ENCODE assay signal across 8 cellular contexts in genomic region chr15:79311901-79312553, GRCh38. TPM values are rescaled to one million over a fixed set of nuclear protein-coding genes. Genes with fewer than 3 reads are reported as not detected.
DNase-seq lines count a peak whose midpoint lies in the region; ATAC-seq and TF ChIP-seq lines count a peak whose summit lies in the region.

No MANE protein-coding gene starts in this region.

- H3K9me3 Mint-ChIP-seq in glutamatergic neuron (ENCODE audit: unreplicated experiment) = no peaks in the 10 kb centered on the region
- no peaks in the 10 kb centered on the region for H3K9me3 Mint-ChIP-seq in stimulated activated effector memory CD8-positive, alpha-beta T cell treated with anti-CD3 and anti-CD28 coated beads, Interleukin-12 subunit alpha, Interleukin-12 subunit beta, amount 100 ng/mL, for 72 hours

- DNase-seq in NCI-H2171 treated with DMSO at 0.1 percent for 48 hours (lab: John Stamatoyannopoulos, UW) (peak; percentile 25), NCI-H2171 (lab: John Stamatoyannopoulos, UW) (no peak), T-helper 17 cell (no peak), glutamatergic neuron (no peak), NCI-H510A treated with DMSO at 0.1 percent for 48 hours (lab: John Stamatoyannopoulos, UW) (no peak)
- no peak for DNase-seq in stimulated activated effector memory CD8-positive, alpha-beta T cell treated with anti-CD3 and anti-CD28 coated beads, Interleukin-12 subunit alpha, Interleukin-12 subunit beta, amount 100 ng/mL, for 72 hours (ENCODE audit: low spot score in 2 of 2)

- H3K36me3 Mint-ChIP-seq in T-helper 17 cell (ENCODE audit: low read depth) (peaks cover 6% of the 10 kb centered on the region), glutamatergic neuron (ENCODE audit: unreplicated experiment) (peaks cover 11% of the 10 kb centered on the region)
- H3K36me3 Mint-ChIP-seq in stimulated activated effector memory CD8-positive, alpha-beta T cell treated with anti-CD3 and anti-CD28 coated beads, Interleukin-12 subunit alpha, Interleukin-12 subunit beta, amount 100 ng/mL, for 72 hours = peaks cover 41% of the 10 kb centered on the region

- H3K27ac Mint-ChIP-seq in T-helper 17 cell = peak overlapping the region; percentile 51
- H3K27ac Mint-ChIP-seq in glutamatergic neuron (ENCODE audit: unreplicated experiment) = no peak overlapping the region
- H3K27ac Mint-ChIP-seq in stimulated activated effector memory CD8-positive, alpha-beta T cell treated with anti-CD3 and anti-CD28 coated beads, Interleukin-12 subunit alpha, Interleukin-12 subunit beta, amount 100 ng/mL, for 72 hours = peak overlapping the region; percentile 85

- ATAC-seq in T-helper 17 cell (no peak), GM18868 (IDR thresholded peaks at IDR 0.05; ENCODE audit: unreplicated experiment) (no peak), GM19324 (IDR thresholded peaks at IDR 0.05; ENCODE audit: low FRiP score, unreplicated experiment) (no peak)
- ATAC-seq in stimulated activated effector memory CD8-positive, alpha-beta T cell treated with anti-CD3 and anti-CD28 coated beads, Interleukin-12 subunit alpha, Interleukin-12 subunit beta, amount 100 ng/mL, for 72 hours = no peak

- H3K27me3 Mint-ChIP-seq in T-helper 17 cell = peaks cover 19% of the 10 kb centered on the region
- H3K27me3 Mint-ChIP-seq in glutamatergic neuron (ENCODE audit: unreplicated experiment) = peaks cover 6% of the 10 kb centered on the region

- no peaks in the 10 kb centered on the region for H3K9me3 ChIP-seq in T-helper 17 cell (ENCODE audit: control insufficient read depth, low read length, poor library complexity, severe bottlenecking)

- H3K4me3 Mint-ChIP-seq in T-helper 17 cell = peak overlapping the region; percentile 91
- peak overlapping the region; percentile 90 for H3K4me3 Mint-ChIP-seq in glutamatergic neuron (ENCODE audit: unreplicated experiment)
- peak overlapping the region; percentile 80 for H3K4me3 Mint-ChIP-seq in stimulated activated effector memory CD8-positive, alpha-beta T cell treated with anti-CD3 and anti-CD28 coated beads, Interleukin-12 subunit alpha, Interleukin-12 subunit beta, amount 100 ng/mL, for 72 hours

- no peak for TF ChIP-seq CTCF in glutamatergic neuron (IDR thresholded peaks at IDR 0.05; ENCODE audit: partially characterized antibody, unreplicated experiment)

- peaks cover 30% of the 10 kb centered on the region for H3K4me1 Mint-ChIP-seq in T-helper 17 cell
- peaks cover 4% of the 10 kb centered on the region for H3K4me1 Mint-ChIP-seq in glutamatergic neuron (ENCODE audit: low read depth, unreplicated experiment)
- peaks cover 44% of the 10 kb centered on the region for H3K4me1 Mint-ChIP-seq in stimulated activated effector memory CD8-positive, alpha-beta T cell treated with anti-CD3 and anti-CD28 coated beads, Interleukin-12 subunit alpha, Interleukin-12 subunit beta, amount 100 ng/mL, for 72 hours

RNA-seq across cellular contexts. Expression of gene TMED3, which starts 1.1 kb away (rescaled TPM):
- total RNA-seq in T-helper 17 cell (10 to 100 TPM; 19.6 to 23.7 TPM), glutamatergic neuron (ENCODE audit: unreplicated experiment) (32.1 TPM)

RNA-seq across cellular contexts. Expression of gene ANKRD34C, which starts 29.5 kb away (rescaled TPM):
- total RNA-seq in T-helper 17 cell (not detected), glutamatergic neuron (ENCODE audit: unreplicated experiment) (not detected)
